Comparison of ENCODE assay signal across 1 cellular context in the genomic region with DNA sequence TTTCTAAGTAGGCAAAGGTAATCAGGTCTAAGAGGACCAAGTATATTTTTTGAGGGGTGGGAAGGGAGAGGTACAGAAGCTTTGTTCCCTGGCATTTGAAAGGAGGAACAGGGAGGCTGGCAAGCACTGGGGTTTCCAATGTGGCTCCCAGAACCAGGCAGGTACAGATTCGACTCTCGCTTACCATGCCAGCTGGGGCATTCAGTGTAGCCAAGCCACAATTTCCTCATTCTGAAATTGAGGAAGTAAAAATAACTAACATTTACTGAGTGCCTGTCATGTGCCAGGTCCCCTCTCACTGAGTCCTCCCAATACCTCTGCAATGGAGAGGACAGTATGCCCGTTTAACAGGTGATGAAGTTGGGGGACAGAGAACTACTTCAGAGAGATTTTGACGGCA.
TF ChIP-seq lines count a peak whose summit lies in the region.

No MANE protein-coding gene starts in this region.

TF ChIP-seq in GM12878, 131 proteins besides CTCF, POLR2A, EP300 and RAD21 (continued from another document and continues in another):
- TF ChIP-seq, protein P1, sequence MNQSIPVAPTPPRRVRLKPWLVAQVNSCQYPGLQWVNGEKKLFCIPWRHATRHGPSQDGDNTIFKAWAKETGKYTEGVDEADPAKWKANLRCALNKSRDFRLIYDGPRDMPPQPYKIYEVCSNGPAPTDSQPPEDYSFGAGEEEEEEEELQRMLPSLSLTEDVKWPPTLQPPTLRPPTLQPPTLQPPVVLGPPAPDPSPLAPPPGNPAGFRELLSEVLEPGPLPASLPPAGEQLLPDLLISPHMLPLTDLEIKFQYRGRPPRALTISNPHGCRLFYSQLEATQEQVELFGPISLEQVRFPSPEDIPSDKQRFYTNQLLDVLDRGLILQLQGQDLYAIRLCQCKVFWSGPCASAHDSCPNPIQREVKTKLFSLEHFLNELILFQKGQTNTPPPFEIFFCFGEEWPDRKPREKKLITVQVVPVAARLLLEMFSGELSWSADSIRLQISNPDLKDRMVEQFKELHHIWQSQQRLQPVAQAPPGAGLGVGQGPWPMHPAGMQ (IDR thresholded peaks at IDR 0.05; ENCODE audit: borderline replicate concordance), result no peak
- TF ChIP-seq, protein P2, sequence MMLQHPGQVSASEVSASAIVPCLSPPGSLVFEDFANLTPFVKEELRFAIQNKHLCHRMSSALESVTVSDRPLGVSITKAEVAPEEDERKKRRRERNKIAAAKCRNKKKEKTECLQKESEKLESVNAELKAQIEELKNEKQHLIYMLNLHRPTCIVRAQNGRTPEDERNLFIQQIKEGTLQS (IDR thresholded peaks at IDR 0.05; ENCODE audit: borderline replicate concordance, extremely low read depth, low read depth, low read length), result no peak
- TF ChIP-seq SREBF1 (IDR thresholded peaks at IDR 0.05; ENCODE audit: low read length), result no peak
- no peak for TF ChIP-seq KAT2A (conservative IDR thresholded peaks at IDR 0.05; ENCODE audit: control insufficient read depth, low read depth, low read length)
- TF ChIP-seq POLR2AphosphoS2 (IDR thresholded peaks at IDR 0.05; ENCODE audit: low read depth, low read length), result no peak
- TF ChIP-seq RBBP5 (conservative IDR thresholded peaks at IDR 0.05), result no peak
- no peak for TF ChIP-seq JUND (IDR thresholded peaks at IDR 0.05; ENCODE audit: low read depth, low read length)
- TF ChIP-seq, protein P3, sequence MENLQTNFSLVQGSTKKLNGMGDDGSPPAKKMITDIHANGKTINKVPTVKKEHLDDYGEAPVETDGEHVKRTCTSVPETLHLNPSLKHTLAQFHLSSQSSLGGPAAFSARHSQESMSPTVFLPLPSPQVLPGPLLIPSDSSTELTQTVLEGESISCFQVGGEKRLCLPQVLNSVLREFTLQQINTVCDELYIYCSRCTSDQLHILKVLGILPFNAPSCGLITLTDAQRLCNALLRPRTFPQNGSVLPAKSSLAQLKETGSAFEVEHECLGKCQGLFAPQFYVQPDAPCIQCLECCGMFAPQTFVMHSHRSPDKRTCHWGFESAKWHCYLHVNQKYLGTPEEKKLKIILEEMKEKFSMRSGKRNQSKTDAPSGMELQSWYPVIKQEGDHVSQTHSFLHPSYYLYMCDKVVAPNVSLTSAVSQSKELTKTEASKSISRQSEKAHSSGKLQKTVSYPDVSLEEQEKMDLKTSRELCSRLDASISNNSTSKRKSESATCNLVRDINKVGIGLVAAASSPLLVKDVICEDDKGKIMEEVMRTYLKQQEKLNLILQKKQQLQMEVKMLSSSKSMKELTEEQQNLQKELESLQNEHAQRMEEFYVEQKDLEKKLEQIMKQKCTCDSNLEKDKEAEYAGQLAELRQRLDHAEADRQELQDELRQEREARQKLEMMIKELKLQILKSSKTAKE (IDR thresholded peaks at IDR 0.05; ENCODE audit: low read depth, poor library complexity, severe bottlenecking), result no peak
- TF ChIP-seq SUZ12 (IDR thresholded peaks at IDR 0.05; ENCODE audit: unreplicated experiment), result no peak
- TF ChIP-seq IKZF2 (IDR thresholded peaks at IDR 0.05), result peak; percentile 82 to 84
- peak; percentile 61 to 68; a peak in 3 of 4 replicates for TF ChIP-seq BHLHE40 (IDR thresholded peaks at IDR 0.05; ENCODE audit: borderline replicate concordance in 1 of 2, low read depth in 2 of 2, low read length in 1 of 2)
- TF ChIP-seq YY1 (IDR thresholded peaks at IDR 0.05; ENCODE audit: low read depth, low read length), result no peak
- TF ChIP-seq EGR1 (IDR thresholded peaks at IDR 0.05; ENCODE audit: borderline replicate concordance in 1 of 2, low read depth in 2 of 2, low read length in 2 of 2), result no peak
- TF ChIP-seq, protein P4, sequence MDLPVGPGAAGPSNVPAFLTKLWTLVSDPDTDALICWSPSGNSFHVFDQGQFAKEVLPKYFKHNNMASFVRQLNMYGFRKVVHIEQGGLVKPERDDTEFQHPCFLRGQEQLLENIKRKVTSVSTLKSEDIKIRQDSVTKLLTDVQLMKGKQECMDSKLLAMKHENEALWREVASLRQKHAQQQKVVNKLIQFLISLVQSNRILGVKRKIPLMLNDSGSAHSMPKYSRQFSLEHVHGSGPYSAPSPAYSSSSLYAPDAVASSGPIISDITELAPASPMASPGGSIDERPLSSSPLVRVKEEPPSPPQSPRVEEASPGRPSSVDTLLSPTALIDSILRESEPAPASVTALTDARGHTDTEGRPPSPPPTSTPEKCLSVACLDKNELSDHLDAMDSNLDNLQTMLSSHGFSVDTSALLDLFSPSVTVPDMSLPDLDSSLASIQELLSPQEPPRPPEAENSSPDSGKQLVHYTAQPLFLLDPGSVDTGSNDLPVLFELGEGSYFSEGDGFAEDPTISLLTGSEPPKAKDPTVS (IDR thresholded peaks at IDR 0.05; ENCODE audit: low read depth, low read length), result no peak
- TF ChIP-seq CREM (IDR thresholded peaks at IDR 0.05; ENCODE audit: low read depth), result no peak
- TF ChIP-seq, protein P5, sequence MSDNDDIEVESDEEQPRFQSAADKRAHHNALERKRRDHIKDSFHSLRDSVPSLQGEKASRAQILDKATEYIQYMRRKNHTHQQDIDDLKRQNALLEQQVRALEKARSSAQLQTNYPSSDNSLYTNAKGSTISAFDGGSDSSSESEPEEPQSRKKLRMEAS (IDR thresholded peaks at IDR 0.05; ENCODE audit: low read depth, low read length), result no peak
- no peak for TF ChIP-seq BMI1 (IDR thresholded peaks at IDR 0.05; ENCODE audit: borderline replicate concordance)
- TF ChIP-seq, protein P6, sequence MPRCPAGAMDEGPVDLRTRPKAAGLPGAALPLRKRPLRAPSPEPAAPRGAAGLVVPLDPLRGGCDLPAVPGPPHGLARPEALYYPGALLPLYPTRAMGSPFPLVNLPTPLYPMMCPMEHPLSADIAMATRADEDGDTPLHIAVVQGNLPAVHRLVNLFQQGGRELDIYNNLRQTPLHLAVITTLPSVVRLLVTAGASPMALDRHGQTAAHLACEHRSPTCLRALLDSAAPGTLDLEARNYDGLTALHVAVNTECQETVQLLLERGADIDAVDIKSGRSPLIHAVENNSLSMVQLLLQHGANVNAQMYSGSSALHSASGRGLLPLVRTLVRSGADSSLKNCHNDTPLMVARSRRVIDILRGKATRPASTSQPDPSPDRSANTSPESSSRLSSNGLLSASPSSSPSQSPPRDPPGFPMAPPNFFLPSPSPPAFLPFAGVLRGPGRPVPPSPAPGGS (IDR thresholded peaks at IDR 0.05; ENCODE audit: borderline replicate concordance, insufficient read depth, low read depth, low read length, poor library complexity, severe bottlenecking), result no peak
- no peak for TF ChIP-seq CHD2 (IDR thresholded peaks at IDR 0.05; ENCODE audit: borderline replicate concordance, low read depth, low read length)
- TF ChIP-seq, protein P7, sequence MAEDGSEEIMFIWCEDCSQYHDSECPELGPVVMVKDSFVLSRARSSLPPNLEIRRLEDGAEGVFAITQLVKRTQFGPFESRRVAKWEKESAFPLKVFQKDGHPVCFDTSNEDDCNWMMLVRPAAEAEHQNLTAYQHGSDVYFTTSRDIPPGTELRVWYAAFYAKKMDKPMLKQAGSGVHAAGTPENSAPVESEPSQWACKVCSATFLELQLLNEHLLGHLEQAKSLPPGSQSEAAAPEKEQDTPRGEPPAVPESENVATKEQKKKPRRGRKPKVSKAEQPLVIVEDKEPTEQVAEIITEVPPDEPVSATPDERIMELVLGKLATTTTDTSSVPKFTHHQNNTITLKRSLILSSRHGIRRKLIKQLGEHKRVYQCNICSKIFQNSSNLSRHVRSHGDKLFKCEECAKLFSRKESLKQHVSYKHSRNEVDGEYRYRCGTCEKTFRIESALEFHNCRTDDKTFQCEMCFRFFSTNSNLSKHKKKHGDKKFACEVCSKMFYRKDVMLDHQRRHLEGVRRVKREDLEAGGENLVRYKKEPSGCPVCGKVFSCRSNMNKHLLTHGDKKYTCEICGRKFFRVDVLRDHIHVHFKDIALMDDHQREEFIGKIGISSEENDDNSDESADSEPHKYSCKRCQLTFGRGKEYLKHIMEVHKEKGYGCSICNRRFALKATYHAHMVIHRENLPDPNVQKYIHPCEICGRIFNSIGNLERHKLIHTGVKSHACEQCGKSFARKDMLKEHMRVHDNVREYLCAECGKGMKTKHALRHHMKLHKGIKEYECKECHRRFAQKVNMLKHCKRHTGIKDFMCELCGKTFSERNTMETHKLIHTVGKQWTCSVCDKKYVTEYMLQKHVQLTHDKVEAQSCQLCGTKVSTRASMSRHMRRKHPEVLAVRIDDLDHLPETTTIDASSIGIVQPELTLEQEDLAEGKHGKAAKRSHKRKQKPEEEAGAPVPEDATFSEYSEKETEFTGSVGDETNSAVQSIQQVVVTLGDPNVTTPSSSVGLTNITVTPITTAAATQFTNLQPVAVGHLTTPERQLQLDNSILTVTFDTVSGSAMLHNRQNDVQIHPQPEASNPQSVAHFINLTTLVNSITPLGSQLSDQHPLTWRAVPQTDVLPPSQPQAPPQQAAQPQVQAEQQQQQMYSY (CRISPR knock-in tag; IDR thresholded peaks at IDR 0.05), result no peak
- TF ChIP-seq CHD4 (IDR thresholded peaks at IDR 0.05), result no peak
- no peak for TF ChIP-seq TBL1XR1 (IDR thresholded peaks at IDR 0.05; ENCODE audit: low read depth, low read length)
- no peak for TF ChIP-seq SREBF2 (IDR thresholded peaks at IDR 0.05; ENCODE audit: low read length)
- TF ChIP-seq NFIC (IDR thresholded peaks at IDR 0.05; ENCODE audit: low read depth, low read length), result 0 out of 2 replicates have a peak, but pooled peaks have one; percentile 32
- no peak for TF ChIP-seq FOXK2 (IDR thresholded peaks at IDR 0.05)
- 0 out of 2 replicates have a peak, but pooled peaks have one; percentile 30 for TF ChIP-seq MTA3 (IDR thresholded peaks at IDR 0.05; ENCODE audit: borderline replicate concordance, low read length)
- TF ChIP-seq MYB (IDR thresholded peaks at IDR 0.05; ENCODE audit: borderline replicate concordance, low read depth, low read length), result no peak
- no peak for TF ChIP-seq LARP7 (IDR thresholded peaks at IDR 0.05)
- TF ChIP-seq CHD1 (IDR thresholded peaks at IDR 0.05; ENCODE audit: low read depth, low read length), result no peak
- TF ChIP-seq ZZZ3 (IDR thresholded peaks at IDR 0.05; ENCODE audit: control insufficient read depth, insufficient read length, low read depth), result no peak
- no peak for TF ChIP-seq ZNF622 (IDR thresholded peaks at IDR 0.05)
- TF ChIP-seq CBFB (IDR thresholded peaks at IDR 0.05; ENCODE audit: low read depth), result no peak
- no peak for TF ChIP-seq HDAC2 (IDR thresholded peaks at IDR 0.05)
- TF ChIP-seq, protein P8, sequence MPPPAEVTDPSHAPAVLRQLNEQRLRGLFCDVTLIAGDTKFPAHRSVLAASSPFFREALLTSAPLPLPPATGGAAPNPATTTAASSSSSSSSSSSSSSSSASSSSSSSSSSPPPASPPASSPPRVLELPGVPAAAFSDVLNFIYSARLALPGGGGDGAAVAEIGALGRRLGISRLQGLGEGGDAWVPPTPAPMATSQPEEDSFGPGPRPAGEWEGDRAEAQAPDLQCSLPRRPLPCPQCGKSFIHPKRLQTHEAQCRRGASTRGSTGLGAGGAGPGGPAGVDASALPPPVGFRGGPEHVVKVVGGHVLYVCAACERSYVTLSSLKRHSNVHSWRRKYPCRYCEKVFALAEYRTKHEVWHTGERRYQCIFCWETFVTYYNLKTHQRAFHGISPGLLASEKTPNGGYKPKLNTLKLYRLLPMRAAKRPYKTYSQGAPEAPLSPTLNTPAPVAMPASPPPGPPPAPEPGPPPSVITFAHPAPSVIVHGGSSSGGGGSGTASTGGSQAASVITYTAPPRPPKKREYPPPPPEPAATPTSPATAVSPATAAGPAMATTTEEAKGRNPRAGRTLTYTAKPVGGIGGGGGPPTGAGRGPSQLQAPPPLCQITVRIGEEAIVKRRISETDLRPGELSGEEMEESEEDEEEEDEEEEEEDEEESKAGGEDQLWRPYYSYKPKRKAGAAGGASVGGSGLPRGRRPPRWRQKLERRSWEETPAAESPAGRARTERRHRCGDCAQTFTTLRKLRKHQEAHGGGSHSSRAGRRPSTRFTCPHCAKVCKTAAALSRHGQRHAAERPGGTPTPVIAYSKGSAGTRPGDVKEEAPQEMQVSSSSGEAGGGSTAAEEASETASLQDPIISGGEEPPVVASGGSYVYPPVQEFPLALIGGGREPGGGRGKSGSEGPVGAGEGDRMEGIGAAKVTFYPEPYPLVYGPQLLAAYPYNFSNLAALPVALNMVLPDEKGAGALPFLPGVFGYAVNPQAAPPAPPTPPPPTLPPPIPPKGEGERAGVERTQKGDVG (CRISPR knock-in tag; IDR thresholded peaks at IDR 0.05), result no peak
- TF ChIP-seq, protein P9, sequence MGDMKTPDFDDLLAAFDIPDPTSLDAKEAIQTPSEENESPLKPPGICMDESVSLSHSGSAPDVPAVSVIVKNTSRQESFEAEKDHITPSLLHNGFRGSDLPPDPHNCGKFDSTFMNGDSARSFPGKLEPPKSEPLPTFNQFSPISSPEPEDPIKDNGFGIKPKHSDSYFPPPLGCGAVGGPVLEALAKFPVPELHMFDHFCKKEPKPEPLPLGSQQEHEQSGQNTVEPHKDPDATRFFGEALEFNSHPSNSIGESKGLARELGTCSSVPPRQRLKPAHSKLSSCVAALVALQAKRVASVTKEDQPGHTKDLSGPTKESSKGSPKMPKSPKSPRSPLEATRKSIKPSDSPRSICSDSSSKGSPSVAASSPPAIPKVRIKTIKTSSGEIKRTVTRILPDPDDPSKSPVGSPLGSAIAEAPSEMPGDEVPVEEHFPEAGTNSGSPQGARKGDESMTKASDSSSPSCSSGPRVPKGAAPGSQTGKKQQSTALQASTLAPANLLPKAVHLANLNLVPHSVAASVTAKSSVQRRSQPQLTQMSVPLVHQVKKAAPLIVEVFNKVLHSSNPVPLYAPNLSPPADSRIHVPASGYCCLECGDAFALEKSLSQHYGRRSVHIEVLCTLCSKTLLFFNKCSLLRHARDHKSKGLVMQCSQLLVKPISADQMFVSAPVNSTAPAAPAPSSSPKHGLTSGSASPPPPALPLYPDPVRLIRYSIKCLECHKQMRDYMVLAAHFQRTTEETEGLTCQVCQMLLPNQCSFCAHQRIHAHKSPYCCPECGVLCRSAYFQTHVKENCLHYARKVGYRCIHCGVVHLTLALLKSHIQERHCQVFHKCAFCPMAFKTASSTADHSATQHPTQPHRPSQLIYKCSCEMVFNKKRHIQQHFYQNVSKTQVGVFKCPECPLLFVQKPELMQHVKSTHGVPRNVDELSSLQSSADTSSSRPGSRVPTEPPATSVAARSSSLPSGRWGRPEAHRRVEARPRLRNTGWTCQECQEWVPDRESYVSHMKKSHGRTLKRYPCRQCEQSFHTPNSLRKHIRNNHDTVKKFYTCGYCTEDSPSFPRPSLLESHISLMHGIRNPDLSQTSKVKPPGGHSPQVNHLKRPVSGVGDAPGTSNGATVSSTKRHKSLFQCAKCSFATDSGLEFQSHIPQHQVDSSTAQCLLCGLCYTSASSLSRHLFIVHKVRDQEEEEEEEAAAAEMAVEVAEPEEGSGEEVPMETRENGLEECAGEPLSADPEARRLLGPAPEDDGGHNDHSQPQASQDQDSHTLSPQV (IDR thresholded peaks at IDR 0.05), result no peak
- no peak for TF ChIP-seq BCL11A (IDR thresholded peaks at IDR 0.05; ENCODE audit: low read depth, low read length)
- TF ChIP-seq TARDBP (IDR thresholded peaks at IDR 0.05; ENCODE audit: borderline replicate concordance), result no peak
- no peak for TF ChIP-seq SIN3A (IDR thresholded peaks at IDR 0.05; ENCODE audit: low read depth, low read length)
- no peak for TF ChIP-seq NR2F1 (conservative IDR thresholded peaks at IDR 0.05)
- no peak for TF ChIP-seq NBN (IDR thresholded peaks at IDR 0.05)
- no peak for TF ChIP-seq GATAD2B (conservative IDR thresholded peaks at IDR 0.05; ENCODE audit: low read depth)
- no peak for TF ChIP-seq RB1 (IDR thresholded peaks at IDR 0.05; ENCODE audit: borderline replicate concordance)
